In the genomic region with DNA sequence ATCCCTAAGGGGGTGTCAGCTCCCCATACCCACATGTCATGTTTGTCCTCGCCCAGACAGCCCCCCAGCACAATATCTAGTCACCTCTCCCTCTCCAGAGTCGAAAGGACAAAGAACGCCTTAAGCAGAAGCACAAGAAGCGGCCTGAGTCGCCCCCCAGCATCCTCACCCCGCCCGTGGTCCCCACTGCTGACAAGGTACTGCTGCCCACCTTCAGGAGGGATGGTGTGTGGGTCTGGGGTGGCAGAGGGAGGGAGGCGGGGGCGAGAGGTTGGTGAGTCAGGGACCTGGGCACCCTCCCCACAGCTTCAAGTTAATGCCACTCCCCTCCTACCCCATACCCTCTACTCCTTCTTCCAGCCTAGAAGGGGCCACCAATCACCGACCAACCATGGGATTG, we compare ENCODE assay signal across 12 cellular contexts. TPM values are rescaled to one million over a fixed set of nuclear protein-coding genes. Genes with fewer than 3 reads are reported as not detected.
"Had no signal": no experiment of that assay in that cellular context is flagged by ENCODE, and none has a peak within 500 bp of the region (broad histone marks: within the 10 kb centered on the region; RNA-seq: fewer than 3 reads in every experiment).

No MANE protein-coding gene starts in this region.

- H3K4me3 Mint-ChIP-seq: activated B cell treated with CpG ODN at 0.5 μM for 24 hours; activated naive CD8-positive, alpha-beta T cell; neural progenitor cell; stimulated activated memory B cell treated with anti-CD40 and anti-IgM and Interleukin-4, amounts not matched to agents 10 μg/mL and 1 μg/mL and 100 μg/mL, for 72 hours; type B pancreatic cell had no signal

- H3K4me3 ChIP-seq: hepatocyte, neural progenitor cell, SK-N-MC had no signal

- H3K27me3 ChIP-seq: hepatocyte had no signal

- H3K27ac ChIP-seq: hepatocyte, neural progenitor cell, SK-N-MC had no signal

- H3K27ac Mint-ChIP-seq: activated B cell treated with CpG ODN at 0.5 μM for 24 hours; neural progenitor cell; stimulated activated memory B cell treated with anti-CD40 and anti-IgM and Interleukin-4, amounts not matched to agents 10 μg/mL and 1 μg/mL and 100 μg/mL, for 72 hours; type B pancreatic cell had no signal

- DNase-seq: activated B cell treated with CpG ODN at 0.5 μM for 24 hours; activated CD8-positive, alpha-beta memory T cell treated with anti-CD3 and anti-CD28 coated beads for 24 hours; activated effector memory CD4-positive, alpha-beta T cell treated with Interleukin-2 at 50 U/mL for 16 hours; anterior cingulate cortex; dermis blood vessel endothelial cell; kidney glomerular epithelial cell had no signal

- H3K36me3 ChIP-seq: neural progenitor cell had no signal

- H3K27me3 Mint-ChIP-seq: activated B cell treated with CpG ODN at 0.5 μM for 24 hours; activated naive CD8-positive, alpha-beta T cell; stimulated activated memory B cell treated with anti-CD40 and anti-IgM and Interleukin-4, amounts not matched to agents 10 μg/mL and 1 μg/mL and 100 μg/mL, for 72 hours; type B pancreatic cell had no signal

- ATAC-seq: stimulated activated memory B cell treated with anti-CD40 and anti-IgM and Interleukin-4, amounts not matched to agents 10 μg/mL and 1 μg/mL and 100 μg/mL, for 72 hours had no signal

- H3K9ac ChIP-seq: neural progenitor cell had no signal

- H3K4me2 ChIP-seq: hepatocyte, neural progenitor cell had no signal

- H3K9me3 Mint-ChIP-seq: activated B cell treated with CpG ODN at 0.5 μM for 24 hours; neural progenitor cell; stimulated activated memory B cell treated with anti-CD40 and anti-IgM and Interleukin-4, amounts not matched to agents 10 μg/mL and 1 μg/mL and 100 μg/mL, for 72 hours; type B pancreatic cell had no signal

RNA-seq across cellular contexts. Expression of gene PCGF2, which starts 35.5 kb away (rescaled TPM):
- total RNA-seq: activated B cell treated with CpG ODN at 0.5 μM for 24 hours had no signal
